ENCODE assay signal across 17 cellular contexts in the genomic region with DNA sequence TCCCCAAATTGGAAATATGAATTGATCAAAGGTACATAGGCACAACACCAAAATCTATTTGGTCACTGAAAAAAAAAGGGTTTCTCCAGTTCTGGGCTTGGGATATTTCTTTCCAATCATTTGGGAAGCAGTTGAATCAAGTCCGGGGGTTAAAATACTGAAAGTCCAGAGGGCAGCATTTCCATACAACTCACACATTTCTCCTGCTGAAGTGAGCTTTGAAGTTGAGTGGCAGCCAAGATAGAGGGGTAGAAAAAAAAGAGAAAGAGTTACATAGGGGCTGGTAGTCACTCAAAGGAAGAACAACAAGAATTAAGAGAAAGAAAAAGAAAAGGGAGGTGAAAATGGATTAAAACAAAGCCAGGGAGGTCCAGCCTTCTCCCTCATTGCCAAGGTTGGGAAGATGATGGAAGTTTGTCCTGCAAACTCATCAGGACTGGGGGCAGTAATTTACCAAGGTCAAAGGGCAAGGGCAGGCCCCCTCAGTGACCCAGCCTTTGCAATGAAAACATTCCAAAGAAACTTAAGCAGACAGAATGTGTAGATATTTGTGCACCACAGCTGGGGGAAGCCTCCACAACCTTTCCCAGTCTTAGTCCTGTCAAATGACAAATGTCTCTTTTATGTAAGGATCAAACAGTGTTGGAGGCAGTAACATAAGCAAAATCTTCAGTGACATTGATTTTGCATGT.
DNase-seq lines count a peak whose midpoint lies in the region; ATAC-seq and TF ChIP-seq lines count a peak whose summit lies in the region.
"Had no signal": no experiment of that assay in that cellular context is flagged by ENCODE, and none has a peak within 500 bp of the region (broad histone marks: within the 10 kb centered on the region; RNA-seq: fewer than 3 reads in every experiment).

No MANE protein-coding gene starts in this region.

- no TSS peak for BruUV-seq in PC-9 (replicated peaks; lab: Mats Ljungman, UMichigan)

- POLR2A ChIA-PET in PC-9 (lab: Charles Lee; ENCODE audit: unreplicated experiment): no interaction called here

- H3K36me3 ChIP-seq in PC-9 (ENCODE audit: low read depth): no peaks in the 10 kb centered on the region
- no peaks in the 10 kb centered on the region for H3K36me3 ChIP-seq in liver (ENCODE audit: control insufficient read depth in 4 of 4, insufficient read depth in 3 of 4, low read depth in 1 of 4, low read length in 3 of 4)
- H3K36me3 ChIP-seq in mucosa of descending colon (ENCODE audit: low read depth): no peaks in the 10 kb centered on the region
- no peaks in the 10 kb centered on the region for H3K36me3 ChIP-seq in SJCRH30
- H3K36me3 ChIP-seq: ascending aorta, thoracic aorta had no signal

- no peak for ATAC-seq in stimulated activated memory B cell treated with anti-CD40 and anti-IgM and Interleukin-4, amounts not matched to agents 10 μg/mL and 1 μg/mL and 100 μg/mL, for 72 hours
- no peak for ATAC-seq in mucosa of descending colon
- ATAC-seq: foreskin keratinocyte had no signal

- H3K4me3 ChIP-seq in PC-9 (no peak overlapping the region), liver (ENCODE audit: low read depth in 1 of 3, low read length in 3 of 3) (no peak overlapping the region), mucosa of descending colon (no peak overlapping the region), SJCRH30 (no peak overlapping the region)
- H3K4me3 ChIP-seq: ascending aorta, thoracic aorta had no signal

- H3K27me3 ChIP-seq in PC-9 (ENCODE audit: insufficient read depth, low read depth): no peaks in the 10 kb centered on the region
- H3K27me3 ChIP-seq in liver (ENCODE audit: control insufficient read depth in 4 of 4, insufficient read depth in 4 of 4, low read length in 3 of 4): no peaks in the 10 kb centered on the region
- no peaks in the 10 kb centered on the region for H3K27me3 ChIP-seq in SJCRH30
- H3K27me3 ChIP-seq: ascending aorta, foreskin keratinocyte had no signal

- intact Hi-C loops in PC-9 (cut with micrococcal nuclease; ENCODE audit: unreplicated experiment) (no loop called here), mucosa of descending colon (cut with DNase I, micrococcal nuclease) (no loop called here)

- peaks cover 15% of the 10 kb centered on the region; the same call in 1 of the 2 replicates for H3F3A ChIP-seq in PC-9 (ENCODE audit: insufficient read depth, low read depth)

- H3K27ac Mint-ChIP-seq in stimulated activated memory B cell treated with anti-CD40 and anti-IgM and Interleukin-4, amounts not matched to agents 10 μg/mL and 1 μg/mL and 100 μg/mL, for 72 hours: peak overlapping the region; percentile 81

- no peaks in the 10 kb centered on the region for H3K9me2 ChIP-seq in PC-9 (ENCODE audit: insufficient read depth)

- H3K4me3 Mint-ChIP-seq in stimulated activated memory B cell treated with anti-CD40 and anti-IgM and Interleukin-4, amounts not matched to agents 10 μg/mL and 1 μg/mL and 100 μg/mL, for 72 hours: no peak overlapping the region
- H3K4me3 Mint-ChIP-seq: immature natural killer cell had no signal

- peaks cover 5% of the 10 kb centered on the region for H3K36me3 Mint-ChIP-seq in stimulated activated memory B cell treated with anti-CD40 and anti-IgM and Interleukin-4, amounts not matched to agents 10 μg/mL and 1 μg/mL and 100 μg/mL, for 72 hours

- H3K27ac ChIP-seq in PC-9: peak overlapping the region; percentile 61
- H3K27ac ChIP-seq in liver (ENCODE audit: low read depth in 1 of 2, low read length in 2 of 2): no peak overlapping the region
- H3K27ac ChIP-seq in SJCRH30: no peak overlapping the region
- H3K27ac ChIP-seq: ascending aorta, foreskin keratinocyte, thoracic aorta had no signal

- peaks cover 68% of the 10 kb centered on the region for H3K4me1 Mint-ChIP-seq in stimulated activated memory B cell treated with anti-CD40 and anti-IgM and Interleukin-4, amounts not matched to agents 10 μg/mL and 1 μg/mL and 100 μg/mL, for 72 hours

- WGBS in liver: 31% methylated on average over 1 of the region's 1 CpG

- no peak for TF ChIP-seq CTCF in PC-9 (conservative IDR thresholded peaks at IDR 0.05)
- TF ChIP-seq CTCF in liver (IDR thresholded peaks at IDR 0.05; ENCODE audit: low read depth, low read length, missing input control): no peak
- TF ChIP-seq CTCF in mucosa of descending colon (IDR thresholded peaks at IDR 0.05): no peak

- peak in 1 of 2 donors; percentile 40 for TF ChIP-seq RAD21 in liver (IDR thresholded peaks at IDR 0.05)

- peak overlapping the region; percentile 42 for H3K4me2 ChIP-seq in PC-9

- no peak overlapping the region for H2AFZ ChIP-seq in PC-9

- H3K9ac ChIP-seq in liver (ENCODE audit: low read depth in 1 of 2, low read length in 2 of 2): no peak overlapping the region

- H3K4me1 ChIP-seq in PC-9 (replicated peaks; ENCODE audit: insufficient read depth) (peaks cover 20% of the 10 kb centered on the region), liver (ENCODE audit: control insufficient read depth in 4 of 4, insufficient read depth in 4 of 4, low read length in 3 of 4) (peaks cover 5 to 12% (median 7%) of the 10 kb centered on the region in 4 donors), mucosa of descending colon (ENCODE audit: low read depth) (peaks cover 7% of the 10 kb centered on the region), SJCRH30 (no peaks in the 10 kb centered on the region)
- H3K4me1 ChIP-seq: ascending aorta had no signal

- H3K9me3 ChIP-seq in PC-9 (ENCODE audit: insufficient read depth, low read depth): no peaks in the 10 kb centered on the region; the same call in 1 of the 2 replicates
- no peaks in the 10 kb centered on the region for H3K9me3 ChIP-seq in liver (ENCODE audit: control insufficient read depth in 4 of 4, low read length in 3 of 4)
- no peaks in the 10 kb centered on the region for H3K9me3 ChIP-seq in mucosa of descending colon
- H3K9me3 ChIP-seq in SJCRH30 (replicated peaks): no peaks in the 10 kb centered on the region
- H3K9me3 ChIP-seq: ascending aorta, thoracic aorta had no signal

- peak; percentile 40 for DNase-seq in activated CD8-positive, alpha-beta memory T cell treated with anti-CD3 and anti-CD28 coated beads, Interleukin-2, amount 50 U/mL, for 48 hours
- DNase-seq in activated CD8-positive, alpha-beta memory T cell treated with anti-CD3 and anti-CD28 coated beads for 24 hours: no peak
- DNase-seq in PC-9 (no peak), NCI-H2107 treated with DMSO at 0.1 percent for 48 hours (lab: John Stamatoyannopoulos, UW; ENCODE audit: unreplicated experiment) (no peak), mucosa of descending colon (no peak), SJCRH30 (no peak)
- DNase-seq: ACHN; activated CD4-positive, CD25-positive, alpha-beta regulatory T cell; activated effector memory CD4-positive, alpha-beta T cell treated with Interleukin-2 at 50 U/mL for 16 hours; foreskin keratinocyte; HCEC 1CT; immature natural killer cell; naive thymus-derived CD4-positive, alpha-beta T cell had no signal

- H3K9me3 Mint-ChIP-seq in stimulated activated memory B cell treated with anti-CD40 and anti-IgM and Interleukin-4, amounts not matched to agents 10 μg/mL and 1 μg/mL and 100 μg/mL, for 72 hours: peaks cover 9% of the 10 kb centered on the region
- H3K9me3 Mint-ChIP-seq: immature natural killer cell had no signal

- H4K20me1 ChIP-seq in PC-9 (ENCODE audit: insufficient read depth): no peaks in the 10 kb centered on the region

- H3K27me3 Mint-ChIP-seq in stimulated activated memory B cell treated with anti-CD40 and anti-IgM and Interleukin-4, amounts not matched to agents 10 μg/mL and 1 μg/mL and 100 μg/mL, for 72 hours: no peaks in the 10 kb centered on the region
- H3K27me3 Mint-ChIP-seq: naive thymus-derived CD4-positive, alpha-beta T cell had no signal

- CTCF ChIA-PET in PC-9 (lab: Charles Lee): interaction anchor here (0.6 to 0.7 kb wide), 3 partner anchors 430 to 540 kb away, joined by 3 to 5 read pairs (median 3); no protein-coding TSS in a partner anchor

- no peaks in the 10 kb centered on the region for H3K79me2 ChIP-seq in PC-9 (ENCODE audit: low read depth)

TF ChIP-seq in liver, 16 proteins besides CTCF, POLR2A, EP300 and RAD21:
- TF ChIP-seq GABPA (IDR thresholded peaks at IDR 0.05 in 1 of 2, conservative IDR thresholded peaks at IDR 0.05 in 1 of 2) (peak in 1 of 2 donors; percentile 5), FOXA2 (IDR thresholded peaks at IDR 0.05) (no peak), HNF4A (conservative IDR thresholded peaks at IDR 0.05) (peak; percentile 41 to 67)
